Comparison of ENCODE assay signal across 8 cellular contexts in genomic region chr5:129903466-129904101, GRCh38. TPM values are rescaled to one million over a fixed set of nuclear protein-coding genes. Genes with fewer than 3 reads are reported as not detected.
DNase-seq lines count a peak whose midpoint lies in the region; ATAC-seq, FAIRE-seq and TF ChIP-seq lines count a peak whose summit lies in the region.

No MANE protein-coding gene starts in this region.

- no TSS peak for BruUV-seq in GM12878 (replicated peaks; lab: Mats Ljungman, UMichigan)

- no peaks in the 10 kb centered on the region for H4K20me1 ChIP-seq in GM12878 (ENCODE audit: control insufficient read depth, insufficient read depth)

- no peak for TF ChIP-seq EP300 in GM12878 (IDR thresholded peaks at IDR 0.05; ENCODE audit: borderline replicate concordance in 1 of 2, control insufficient read depth in 1 of 2, low read depth in 2 of 2, low read length in 2 of 2)

- RAD21 ChIA-PET in GM12878 (lab: Charles Lee; ENCODE audit: unreplicated experiment), result no interaction called here

- H3K27me3 ChIP-seq in GM12878 (replicated peaks in 1 of 2; ENCODE audit: control insufficient read depth in 2 of 2, insufficient read depth in 2 of 2, low read length in 1 of 2), result peaks cover 6 to 10% of the 10 kb centered on the region in 2 experiments
- H3K27me3 ChIP-seq in testis, result no peaks in the 10 kb centered on the region

- in situ Hi-C loops in GM12878 (cut with MboI), result no loop called here

- TF ChIP-seq RAD21 in GM12878 (IDR thresholded peaks at IDR 0.05; ENCODE audit: insufficient read depth, low read depth, low read length), result no peak

- no peak for FAIRE-seq in GM12878 (lab: Jason Lieb, UNC)

- DNase-seq in T-helper 1 cell (no peak), GM12878 (ENCODE audit: low read depth, low spot score) (no peak), left lobe of liver (ENCODE audit: low spot score) (no peak), testis (no peak), germinal center (ENCODE audit: low spot score) (no peak), GOT3 (lab: John Stamatoyannopoulos, UW) (no peak)

- H3K9me3 Mint-ChIP-seq in T-helper 1 cell treated with Interleukin-12 subunit alpha and Interleukin-12 subunit beta and Interleukin-4 antibody, amounts not matched to agents 30 μg/mL and 1 μg/mL, for 36 hours, result no peaks in the 10 kb centered on the region

- no peaks in the 10 kb centered on the region for H3K4me1 ChIP-seq in GM12878 (ENCODE audit: control insufficient read depth, insufficient read depth, low read length)
- no peaks in the 10 kb centered on the region for H3K4me1 ChIP-seq in testis

- H3K27me3 Mint-ChIP-seq in T-helper 1 cell treated with Interleukin-12 subunit alpha and Interleukin-12 subunit beta and Interleukin-4 antibody, amounts not matched to agents 30 μg/mL and 1 μg/mL, for 36 hours (ENCODE audit: low read depth), result peaks cover 60% of the 10 kb centered on the region

- CTCF ChIA-PET in GM12878 (lab: Yijun Ruan, JAX), result no interaction called here

- H2AFZ ChIP-seq in GM12878 (ENCODE audit: control insufficient read depth, low read depth, low read length), result no peak overlapping the region; the same call in 1 of the 2 replicates

- H3K9ac ChIP-seq in GM12878 (ENCODE audit: control insufficient read depth, insufficient read depth, low read length), result no peak overlapping the region

- SMC1A ChIA-PET in GM12878 (lab: Charles Lee; ENCODE audit: uncharacterized antibody, unreplicated experiment), result no interaction called here

- no peaks in the 10 kb centered on the region for H3K36me3 Mint-ChIP-seq in T-helper 1 cell treated with Interleukin-12 subunit alpha and Interleukin-12 subunit beta and Interleukin-4 antibody, amounts not matched to agents 30 μg/mL and 1 μg/mL, for 36 hours (ENCODE audit: low read depth)

- peak overlapping the region; percentile 23 for H3K27ac Mint-ChIP-seq in T-helper 1 cell treated with Interleukin-12 subunit alpha and Interleukin-12 subunit beta and Interleukin-4 antibody, amounts not matched to agents 30 μg/mL and 1 μg/mL, for 36 hours

- H3K4me3 Mint-ChIP-seq in T-helper 1 cell treated with Interleukin-12 subunit alpha and Interleukin-12 subunit beta and Interleukin-4 antibody, amounts not matched to agents 30 μg/mL and 1 μg/mL, for 36 hours, result peak overlapping the region; percentile 82

- no peak overlapping the region for H3K4me3 ChIP-seq in GM12878
- peak overlapping the region; percentile 65 to 79 for H3K4me3 ChIP-seq in testis

- WGBS in GM12878 (ENCODE audit: insufficient coverage, insufficient replicate concordance, low lambda C conversion rate, missing lambda C conversion rate), result 61% methylated on average over 23 of the region's 29 CpGs
- 3 to 6% methylated on average over 28 to 29 of the region's 29 CpGs for WGBS in testis, 2 donors

- H3K27ac ChIP-seq in GM12878 (ENCODE audit: control insufficient read depth, insufficient read depth) (no peak overlapping the region), testis (peak overlapping the region; percentile 45 to 73)

- no peaks in the 10 kb centered on the region for H3K36me3 ChIP-seq in GM12878 (ENCODE audit: control insufficient read depth in 2 of 2, insufficient read depth in 2 of 2, low read length in 1 of 2)
- H3K36me3 ChIP-seq in testis (ENCODE audit: low read depth, missing control alignments), result no peaks in the 10 kb centered on the region

- TF ChIP-seq POLR2A in GM12878 (IDR thresholded peaks at IDR 0.05; ENCODE audit: low read depth, low read length), result no peak
- TF ChIP-seq POLR2A in testis (IDR thresholded peaks at IDR 0.05), result no peak

- POLR2A ChIA-PET in GM12878 (lab: Charles Lee), result no interaction called here

- intact Hi-C loops in GM12878 (cut with micrococcal nuclease; ENCODE audit: unreplicated experiment) (loop anchor here (10.0 kb wide), 1 partner anchor 251 kb away; no protein-coding TSS in a partner anchor), testis (cut with DNase I; ENCODE audit: low total_unique reads) (no loop called here)

- H3K9me3 ChIP-seq in GM12878 (replicated peaks; ENCODE audit: control insufficient read depth, insufficient read depth, low read length), result no peaks in the 10 kb centered on the region
- no peaks in the 10 kb centered on the region for H3K9me3 ChIP-seq in testis

- peak overlapping the region; percentile 22; the same call in 1 of the 2 replicates for H3K4me2 ChIP-seq in GM12878 (ENCODE audit: control insufficient read depth, insufficient read depth)

- H3K79me2 ChIP-seq in GM12878 (ENCODE audit: control insufficient read depth, insufficient read depth, low read length), result no peaks in the 10 kb centered on the region

- peaks cover 11% of the 10 kb centered on the region for H3K4me1 Mint-ChIP-seq in T-helper 1 cell treated with Interleukin-12 subunit alpha and Interleukin-12 subunit beta and Interleukin-4 antibody, amounts not matched to agents 30 μg/mL and 1 μg/mL, for 36 hours (ENCODE audit: low read depth)

- no peak for ATAC-seq in GM12878
- peak; percentile 52 for ATAC-seq in left lobe of liver
- no peak for ATAC-seq in esophagus mucosa

- no peak for TF ChIP-seq CTCF in GM12878 (IDR thresholded peaks at IDR 0.05 in 2 of 3, conservative IDR thresholded peaks at IDR 0.05 in 1 of 3; ENCODE audit: control insufficient read depth in 2 of 3, extremely low read depth in 1 of 3, insufficient read depth in 1 of 3, low read depth in 3 of 3, low read length in 3 of 3)
- no peak for TF ChIP-seq CTCF in testis (IDR thresholded peaks at IDR 0.05)

TF ChIP-seq in GM12878, 131 proteins besides CTCF, POLR2A, EP300 and RAD21:
- 0 out of 2 replicates have a peak, but pooled peaks have one; percentile 51 for TF ChIP-seq EZH2 (IDR thresholded peaks at IDR 0.05; ENCODE audit: borderline replicate concordance, control insufficient read depth, low read depth, low read length)
- no peak for TF ChIP-seq BMI1 (IDR thresholded peaks at IDR 0.05; ENCODE audit: borderline replicate concordance)
- no peak for TF ChIP-seq STAT1 (conservative IDR thresholded peaks at IDR 0.05)
- no peak for TF ChIP-seq PRDM15 (CRISPR knock-in tag; IDR thresholded peaks at IDR 0.05)
- no peak for TF ChIP-seq NRF1 (conservative IDR thresholded peaks at IDR 0.05; ENCODE audit: low read depth, low read length)
- no peak for TF ChIP-seq IKZF2 (IDR thresholded peaks at IDR 0.05)
- no peak for TF ChIP-seq MYC (IDR thresholded peaks at IDR 0.05; ENCODE audit: insufficient read depth, insufficient read length, insufficient replicate concordance, low read length, severe bottlenecking)
TF ChIP-seq in GM12878: peak in this region for 1.

RNA-seq across cellular contexts. Expression of gene CHSY3, which starts 0.7 kb away (rescaled TPM):
- total RNA-seq in GM12878 (2013; cell fraction: nucleolus; rRNA removed), result not detected in 2 replicates
- total RNA-seq in GM12878 (2014; rRNA removed) (not detected in 2 replicates), GM12878 (2014; rRNA removed; fragmentation: Illumina TruSeq; extraction: Trizol) (not detected in 2 replicates), GM12878 (2021) (not detected in 2 replicates), left lobe of liver (0.83 TPM), testis (1 to 10 TPM; 2.4 to 4.8 TPM), esophagus mucosa (0.28 TPM)
- polyA plus RNA-seq in GM12878 (2011; ENCODE audit: low read depth), result not detected
- polyA plus RNA-seq in GM12878 (2011; rRNA removed) (not detected in 2 replicates), GM12878 (2014; fragmentation: Illumina TruSeq; extraction: Trizol) (not detected in 2 replicates), GM12878 (2014; fragmentation: Nextera tagmentation; extraction: Ambion mirVana) (not detected), GM12878 (2014; rRNA removed) (not detected in 2 replicates), GM12878 (2016; fragmentation: Nextera tagmentation; extraction: Ambion mirVana) (not detected), testis (ENCODE audit: insufficient read depth, low read depth, low replicate concordance) (1.3 TPM)
- not detected in 2 replicates for polyA plus RNA-seq in GM12878 (2011; cell fraction: cytosol; rRNA removed)
- not detected in 2 replicates for polyA plus RNA-seq in GM12878 (2011; cell fraction: nucleus; rRNA removed)
- polyA plus RNA-seq in GM12878 (2012), result not detected in 2 replicates
- polyA minus RNA-seq in GM12878 (2011; rRNA and poly(A)+ RNA removed), result not detected in 2 replicates
- polyA minus RNA-seq in GM12878 (2011; cell fraction: cytosol; rRNA and poly(A)+ RNA removed), result not detected in 2 replicates
- not detected in 2 replicates for polyA minus RNA-seq in GM12878 (2011; cell fraction: nucleus; rRNA and poly(A)+ RNA removed)
